9 cellular contexts compared by ENCODE assay signal in genomic region chr13:112083971-112084370, GRCh38. TPM values are rescaled to one million over a fixed set of nuclear protein-coding genes. Genes with fewer than 3 reads are reported as not detected.
"Had no signal": no experiment of that assay in that cellular context is flagged by ENCODE, and none has a peak within 500 bp of the region (broad histone marks: within the 10 kb centered on the region; RNA-seq: fewer than 3 reads in every experiment).

No MANE protein-coding gene starts in this region.

- FAIRE-seq: G401.6, GM12878, GM12891, GM12892, GM18507, GM19239 had no signal

- H3K4me3 ChIP-seq: GM12878 had no signal

- ATAC-seq: GM12878 had no signal

- DNase-seq: GDM1, GF-D8 had no signal

RNA-seq across cellular contexts. Expression of gene SOX1, which starts 17.0 kb away (rescaled TPM):
- total RNA-seq: G401, GM12878 had no signal
- polyA plus RNA-seq: GM12878 had no signal
